9 cellular contexts compared by ENCODE assay signal in the genomic region with DNA sequence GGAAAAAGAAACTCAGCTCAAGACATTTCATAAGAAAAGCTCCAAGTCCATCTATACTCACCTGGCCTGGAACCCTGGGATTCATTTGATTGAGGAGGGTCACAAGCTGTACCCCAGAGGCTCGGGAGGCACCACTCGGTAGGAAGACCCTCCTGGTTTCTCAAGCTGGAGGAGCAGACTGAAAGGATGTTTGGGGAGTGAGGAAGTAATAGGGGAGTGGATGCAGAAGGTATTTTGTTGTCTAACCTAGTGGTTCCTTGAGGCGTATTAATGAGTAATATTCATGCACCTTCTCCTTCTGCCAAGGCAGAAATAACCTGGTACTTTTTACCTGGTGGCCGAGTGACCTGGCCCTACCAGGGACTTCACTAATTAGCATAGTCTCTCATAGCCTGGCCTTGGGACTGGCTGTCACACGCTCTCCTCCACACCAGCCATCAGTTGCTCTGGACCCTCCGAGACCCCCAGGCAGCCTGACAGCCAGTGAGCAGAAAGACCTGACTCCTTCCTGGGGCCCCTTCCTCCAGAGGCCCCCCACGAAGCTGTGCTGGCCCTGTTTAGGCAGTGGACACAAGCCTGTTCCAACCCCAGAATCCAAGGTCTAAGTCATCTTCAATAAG.
DNase-seq lines count a peak whose midpoint lies in the region; ATAC-seq and TF ChIP-seq lines count a peak whose summit lies in the region.
"Had no signal": no experiment of that assay in that cellular context is flagged by ENCODE, and none has a peak within 500 bp of the region (broad histone marks: within the 10 kb centered on the region; RNA-seq: fewer than 3 reads in every experiment).

No MANE protein-coding gene starts in this region.

- peak overlapping the region; percentile 87 for H3K9ac ChIP-seq in OCI-LY1 (ENCODE audit: low read length)

- H4K20me1 ChIP-seq in OCI-LY1 (ENCODE audit: insufficient read depth, low read length), result no peaks in the 10 kb centered on the region

- no peaks in the 10 kb centered on the region for H3K27me3 Mint-ChIP-seq in T-helper 1 cell treated with Interleukin-12 subunit alpha and Interleukin-12 subunit beta and Interleukin-4 antibody, amounts not matched to agents 30 μg/mL and 1 μg/mL, for 36 hours (ENCODE audit: low read depth)

- 59 to 63% methylated on average over 7 of the region's 7 CpGs for WGBS in body of pancreas, 2 donors
- WGBS in spleen, 5 donors, result 53 to 70% (median 64%) methylated on average over 7 of the region's 7 CpGs

- peaks cover 99% of the 10 kb centered on the region for H3K4me1 Mint-ChIP-seq in T-helper 1 cell treated with Interleukin-12 subunit alpha and Interleukin-12 subunit beta and Interleukin-4 antibody, amounts not matched to agents 30 μg/mL and 1 μg/mL, for 36 hours (ENCODE audit: low read depth)

- intact Hi-C loops in body of pancreas (cut with DNase I), result no loop called here
- intact Hi-C loops in spleen (cut with DNase I; ENCODE audit: low total_unique reads), result no loop called here

- peaks cover 76% of the 10 kb centered on the region for H3K79me2 ChIP-seq in OCI-LY1 (ENCODE audit: insufficient read depth, low read length)

- no peak for DNase-seq in T-helper 1 cell
- no peak for DNase-seq in body of pancreas
- DNase-seq in spleen, result no peak
- no peak for DNase-seq in pons (ENCODE audit: low spot score)
- DNase-seq in DMS79 (lab: John Stamatoyannopoulos, UW), result no peak
- no peak for DNase-seq in nucleus accumbens (lab: John Stamatoyannopoulos, UW)
- DNase-seq: NCI-H2029 treated with DMSO at 0.1 percent for 48 hours had no signal

- no peaks in the 10 kb centered on the region for H3K9me3 Mint-ChIP-seq in T-helper 1 cell treated with Interleukin-12 subunit alpha and Interleukin-12 subunit beta and Interleukin-4 antibody, amounts not matched to agents 30 μg/mL and 1 μg/mL, for 36 hours

- H3K4me1 ChIP-seq in OCI-LY1 (ENCODE audit: insufficient read depth, low read length, severe bottlenecking), result peaks cover 99% of the 10 kb centered on the region
- peaks cover 32% of the 10 kb centered on the region for H3K4me1 ChIP-seq in body of pancreas
- H3K4me1 ChIP-seq in spleen, result peaks cover 53 to 100% (median 89%) of the 10 kb centered on the region in 6 donors

- H3K27ac ChIP-seq in OCI-LY1 (ENCODE audit: low read depth, low read length, poor library complexity, severe bottlenecking) (peak overlapping the region; percentile 99), body of pancreas (peak overlapping the region in 3 of 4 donors; percentile 29 to 72 (median 51)), spleen (peak overlapping the region; percentile 73 to 94 (median 88))

- H3K4me2 ChIP-seq in OCI-LY1 (ENCODE audit: low read length), result peak overlapping the region; percentile 74

- TF ChIP-seq CTCF in OCI-LY1 (IDR thresholded peaks at IDR 0.05; ENCODE audit: low read length) (no peak), body of pancreas (IDR thresholded peaks at IDR 0.05) (no peak), spleen (IDR thresholded peaks at IDR 0.05 in 8 of 11, conservative IDR thresholded peaks at IDR 0.05 in 3 of 11) (no peak)

- no peak for ATAC-seq in body of pancreas

- H3K27ac Mint-ChIP-seq in T-helper 1 cell treated with Interleukin-12 subunit alpha and Interleukin-12 subunit beta and Interleukin-4 antibody, amounts not matched to agents 30 μg/mL and 1 μg/mL, for 36 hours, result peak overlapping the region; percentile 98

- H3K4me3 ChIP-seq in OCI-LY1 (ENCODE audit: low read depth, low read length, poor library complexity, severe bottlenecking) (peak overlapping the region; percentile 61), body of pancreas (no peak overlapping the region), spleen (peak overlapping the region in 1 of 8 donors; percentile 40)

- no peak overlapping the region for H2AFZ ChIP-seq in OCI-LY1 (ENCODE audit: low read length)

- H3K36me3 Mint-ChIP-seq in T-helper 1 cell treated with Interleukin-12 subunit alpha and Interleukin-12 subunit beta and Interleukin-4 antibody, amounts not matched to agents 30 μg/mL and 1 μg/mL, for 36 hours (ENCODE audit: low read depth), result peaks cover 31% of the 10 kb centered on the region

- H3K36me3 ChIP-seq in OCI-LY1 (ENCODE audit: insufficient read depth, low read length) (peaks cover 72% of the 10 kb centered on the region), body of pancreas (replicated peaks in 1 of 2; ENCODE audit: insufficient read depth in 1 of 2, low read depth in 2 of 2) (no peaks in the 10 kb centered on the region), spleen (no peaks in the 10 kb centered on the region)

- no peaks in the 10 kb centered on the region for H3K27me3 ChIP-seq in OCI-LY1 (ENCODE audit: insufficient read depth, low read length)
- H3K27me3 ChIP-seq in body of pancreas, result no peaks in the 10 kb centered on the region
- no peaks in the 10 kb centered on the region for H3K27me3 ChIP-seq in spleen (replicated peaks in 1 of 7)

- TF ChIP-seq POLR2A in body of pancreas (IDR thresholded peaks at IDR 0.05) (no peak), spleen (IDR thresholded peaks at IDR 0.05) (no peak)

- H3K9me3 ChIP-seq in OCI-LY1 (ENCODE audit: low read length) (no peaks in the 10 kb centered on the region), body of pancreas (no peaks in the 10 kb centered on the region), spleen (no peaks in the 10 kb centered on the region)

- no peaks in the 10 kb centered on the region for H3K9me2 ChIP-seq in OCI-LY1 (ENCODE audit: low read depth, low read length)

- H3K4me3 Mint-ChIP-seq in T-helper 1 cell treated with Interleukin-12 subunit alpha and Interleukin-12 subunit beta and Interleukin-4 antibody, amounts not matched to agents 30 μg/mL and 1 μg/mL, for 36 hours, result peak overlapping the region; percentile 81

- peaks cover 23% of the 10 kb centered on the region for H3F3A ChIP-seq in OCI-LY1 (ENCODE audit: insufficient read depth, low read length)
